ENCODE assay signal across 10 cellular contexts in genomic region chr2:225112362-225113111, GRCh38.
DNase-seq lines count a peak whose midpoint lies in the region; ATAC-seq and TF ChIP-seq lines count a peak whose summit lies in the region.
"Had no signal": no experiment of that assay in that cellular context is flagged by ENCODE, and none has a peak within 500 bp of the region (broad histone marks: within the 10 kb centered on the region; RNA-seq: fewer than 3 reads in every experiment).

No MANE protein-coding gene starts in this region.

- no peak for TF ChIP-seq POLR2A in GM18505 (IDR thresholded peaks at IDR 0.05; ENCODE audit: borderline replicate concordance, extremely low read depth, insufficient read depth, insufficient read length)
- no peak for TF ChIP-seq POLR2A in erythroblast (IDR thresholded peaks at IDR 0.05; ENCODE audit: low read length)

- ATAC-seq in GM18505 (IDR thresholded peaks at IDR 0.05; ENCODE audit: unreplicated experiment) = peak; percentile 63
- ATAC-seq in HG02588 (IDR thresholded peaks at IDR 0.05; ENCODE audit: unreplicated experiment) = peak; percentile 71

- DNase-seq in NCI-H69 (lab: John Stamatoyannopoulos, UW) = peak; percentile 30
- peak; percentile 35 for DNase-seq in midbrain (lab: John Stamatoyannopoulos, UW)
- DNase-seq in central memory CD4-positive, alpha-beta T cell = no peak
- DNase-seq in HuH-7 (ENCODE audit: low spot score) = no peak
- no peak for DNase-seq in erythroblast (lab: John Stamatoyannopoulos, UW)
- no peak for DNase-seq in T-helper 9 cell
- DNase-seq: activated CD4-positive, alpha-beta T cell treated with anti-CD3 and anti-CD28 coated beads for 1 hour; Caco-2 had no signal

Comparison
In these comparisons a context has a peak if more than half of its experiments do, and no peak if none do; other contexts are left out.
1. DNase-seq: peak in NCI-H69 (single experiment) and midbrain (single experiment); none in central memory CD4-positive, alpha-beta T cell (single experiment), HuH-7 (single experiment), erythroblast (0 of 2) and T-helper 9 cell (single experiment).